Comparison of ENCODE assay signal across 23 cellular contexts in genomic region chr11:133827556-133827955, GRCh38. TPM values are rescaled to one million over a fixed set of nuclear protein-coding genes. Genes with fewer than 3 reads are reported as not detected.
A peak's percentile ranks its signal among the peaks of the same experiment; 100 is the strongest.
DNase-seq lines count a peak whose midpoint lies in the region; TF ChIP-seq lines count a peak whose summit lies in the region.
"Had no signal": no experiment of that assay in that cellular context is flagged by ENCODE, and none has a peak within 500 bp of the region (broad histone marks: within the 10 kb centered on the region; RNA-seq: fewer than 3 reads in every experiment).

No MANE protein-coding gene starts in this region.

- H3K4me3 ChIP-seq in esophagus muscularis mucosa: no peak overlapping the region
- no peak overlapping the region for H3K4me3 ChIP-seq in vagina
- H3K4me3 ChIP-seq: BLaER1, GM23338 had no signal

- H3K27ac ChIP-seq in esophagus muscularis mucosa (replicated peaks in 1 of 4): no peak overlapping the region
- H3K27ac ChIP-seq in vagina: no peak overlapping the region
- H3K27ac ChIP-seq: 22Rv1, BLaER1, C4-2B had no signal

- H3K9me3 ChIP-seq in esophagus muscularis mucosa: no peaks in the 10 kb centered on the region
- H3K9me3 ChIP-seq in vagina: no peaks in the 10 kb centered on the region
- H3K9me3 ChIP-seq: BLaER1 had no signal

- peaks cover 0 to 4% (median 0%) of the 10 kb centered on the region in 4 donors for H3K4me1 ChIP-seq in esophagus muscularis mucosa
- no peaks in the 10 kb centered on the region for H3K4me1 ChIP-seq in vagina
- H3K4me1 ChIP-seq: BLaER1, Caco-2 had no signal

- TF ChIP-seq EP300 in esophagus muscularis mucosa (IDR thresholded peaks at IDR 0.05): no peak

- intact Hi-C loops in esophagus muscularis mucosa (cut with DNase I): no loop called here
- intact Hi-C loops in vagina (cut with DNase I): no loop called here

- peak; percentile 2 for DNase-seq in DMS 273 treated with DMSO at 0.1 percent for 48 hours (lab: John Stamatoyannopoulos, UW)
- DNase-seq in DMS 273 (lab: John Stamatoyannopoulos, UW; ENCODE audit: unreplicated experiment): no peak
- peak; percentile 24 for DNase-seq in activated CD8-positive, alpha-beta memory T cell treated with anti-CD3 and anti-CD28 coated beads for 24 hours
- DNase-seq in activated CD8-positive, alpha-beta memory T cell treated with anti-CD3 and anti-CD28 coated beads, Interleukin-2, amount 50 U/mL, for 48 hours: no peak
- DNase-seq in esophagus muscularis mucosa (ENCODE audit: extremely low spot score): peak; percentile 88
- peak; percentile 67 to 70 for DNase-seq in vagina (ENCODE audit: extremely low spot score in 2 of 2)
- no peak for DNase-seq in NCI-H774 (lab: John Stamatoyannopoulos, UW)
- no peak for DNase-seq in stimulated activated CD4-positive, alpha-beta T cell treated with anti-CD3 and anti-CD28 coated beads, Interleukin-4, amount 100 ng/mL, for 1 hour
- DNase-seq: Caco-2; CD4-positive, CD25-positive, alpha-beta regulatory T cell; CD8-positive, alpha-beta T cell; DMS53; DMS79 treated with DMSO at 0.1 percent for 48 hours; GF-D8; H9 had no signal

- 93% methylated on average over 3 of the region's 3 CpGs for WGBS in esophagus muscularis mucosa

- TF ChIP-seq POLR2A in esophagus muscularis mucosa (IDR thresholded peaks at IDR 0.05; ENCODE audit: low read depth): no peak
- TF ChIP-seq POLR2A in vagina (IDR thresholded peaks at IDR 0.05): no peak

- TF ChIP-seq CTCF in esophagus muscularis mucosa (IDR thresholded peaks at IDR 0.05): no peak
- no peak for TF ChIP-seq CTCF in vagina (IDR thresholded peaks at IDR 0.05)

- H3K36me3 ChIP-seq in esophagus muscularis mucosa: no peaks in the 10 kb centered on the region
- no peaks in the 10 kb centered on the region for H3K36me3 ChIP-seq in vagina
- H3K36me3 ChIP-seq: BLaER1 had no signal

- peaks cover 0 to 13% (median 6%) of the 10 kb centered on the region in 4 donors for H3K27me3 ChIP-seq in esophagus muscularis mucosa
- no peaks in the 10 kb centered on the region for H3K27me3 ChIP-seq in vagina
- H3K27me3 ChIP-seq: BLaER1 had no signal

RNA-seq across cellular contexts. Expression of gene SPATA19, which starts 17.8 kb away (rescaled TPM):
- total RNA-seq in esophagus muscularis mucosa (not detected), vagina (not detected)
- total RNA-seq: B cell; Caco-2; CD4-positive, CD25-positive, alpha-beta regulatory T cell; CD8-positive, alpha-beta T cell; Daoy; G401; GM23338; H4; H9 had no signal

Comparison
In these comparisons a context has a peak if more than half of its experiments do, and no peak if none do; other contexts are left out.
1. DNase-seq: peak in DMS 273 treated with DMSO at 0.1 percent for 48 hours (single experiment), activated CD8-positive, alpha-beta memory T cell treated with anti-CD3 and anti-CD28 coated beads for 24 hours (single experiment), esophagus muscularis mucosa (single experiment) and vagina (2 of 2); none in DMS 273 (single experiment), activated CD8-positive, alpha-beta memory T cell treated with anti-CD3 and anti-CD28 coated beads, Interleukin-2, amount 50 U/mL, for 48 hours (single experiment), NCI-H774 (single experiment) and stimulated activated CD4-positive, alpha-beta T cell treated with anti-CD3 and anti-CD28 coated beads, Interleukin-4, amount 100 ng/mL, for 1 hour (single experiment).